Comparison of ENCODE assay signal across 16 cellular contexts in genomic region chr7:97013555-97013954, GRCh38. TPM values are rescaled to one million over a fixed set of nuclear protein-coding genes. Genes with fewer than 3 reads are reported as not detected.
A peak's percentile ranks its signal among the peaks of the same experiment; 100 is the strongest.
DNase-seq lines count a peak whose midpoint lies in the region; ATAC-seq and TF ChIP-seq lines count a peak whose summit lies in the region.
"Had no signal": no experiment of that assay in that cellular context is flagged by ENCODE, and none has a peak within 500 bp of the region (broad histone marks: within the 10 kb centered on the region; RNA-seq: fewer than 3 reads in every experiment).

No MANE protein-coding gene starts in this region.

- CTCF ChIA-PET in activated CD4-positive, alpha-beta memory T cell treated with anti-CD3 and anti-CD28 coated beads for 36 hours (lab: Charles Lee), result interaction anchor here (1.4 kb wide), 1 partner anchor 10 kb away, joined by 4 read pairs; no protein-coding TSS in a partner anchor

- TF ChIP-seq CTCF in brain (conservative IDR thresholded peaks at IDR 0.05), result no peak
- no peak for TF ChIP-seq CTCF in coronary artery (IDR thresholded peaks at IDR 0.05)
- TF ChIP-seq CTCF in upper lobe of right lung (IDR thresholded peaks at IDR 0.05), result no peak

- H3K27ac Mint-ChIP-seq in brain, result peak overlapping the region in 2 of 5 experiments; percentile 83 to 96
- no peak overlapping the region for H3K27ac Mint-ChIP-seq in activated CD4-positive, alpha-beta memory T cell treated with anti-CD3 and anti-CD28 coated beads for 36 hours
- H3K27ac Mint-ChIP-seq: CD4-positive, alpha-beta T cell; H9 had no signal

- H3K27ac ChIP-seq in coronary artery, result no peak overlapping the region
- H3K27ac ChIP-seq in upper lobe of right lung, result no peak overlapping the region
- H3K27ac ChIP-seq: C4-2B had no signal

- peaks cover 27% of the 10 kb centered on the region for H3K4me1 Mint-ChIP-seq in brain
- peaks cover 12% of the 10 kb centered on the region for H3K4me1 Mint-ChIP-seq in activated CD4-positive, alpha-beta memory T cell treated with anti-CD3 and anti-CD28 coated beads for 36 hours (ENCODE audit: low read depth)

- DNase-seq in fibroblast of peridontal ligament (ENCODE audit: extremely low read depth) (peak; percentile 47), retina (peak; percentile 50), coronary artery (ENCODE audit: low spot score) (no peak), upper lobe of right lung (no peak)
- DNase-seq in activated CD4-positive, alpha-beta memory T cell treated with anti-CD3 and anti-CD28 coated beads for 36 hours, result no peak
- DNase-seq: AML-193; Caco-2; CD4-positive, alpha-beta T cell; DMS79 treated with DMSO at 0.1 percent for 48 hours; GF-D8; GOT3 had no signal

- peak overlapping the region in 3 of 5 experiments; percentile 70 to 86 (median 82) for H3K4me3 Mint-ChIP-seq in brain
- no peak overlapping the region for H3K4me3 Mint-ChIP-seq in activated CD4-positive, alpha-beta memory T cell treated with anti-CD3 and anti-CD28 coated beads for 36 hours
- H3K4me3 Mint-ChIP-seq: CD4-positive, alpha-beta T cell had no signal

- no peak for ATAC-seq in upper lobe of right lung

- peaks cover 31% of the 10 kb centered on the region for H3K36me3 Mint-ChIP-seq in brain
- H3K36me3 Mint-ChIP-seq in activated CD4-positive, alpha-beta memory T cell treated with anti-CD3 and anti-CD28 coated beads for 36 hours, result peaks cover 8% of the 10 kb centered on the region

- intact Hi-C loops in upper lobe of right lung (cut with DNase I), result no loop called here
- intact Hi-C loops in activated CD4-positive, alpha-beta memory T cell treated with anti-CD3 and anti-CD28 coated beads for 36 hours (cut with micrococcal nuclease), result no loop called here

- no peaks in the 10 kb centered on the region for H3K36me3 ChIP-seq in upper lobe of right lung

- POLR2A ChIA-PET in activated CD4-positive, alpha-beta memory T cell treated with anti-CD3 and anti-CD28 coated beads for 36 hours (lab: Charles Lee), result interaction anchor here (1.1 kb wide), 1 partner anchor 11 kb away, joined by 3 read pairs; the partner anchor contains the start of gene DLX5

- H3K4me1 ChIP-seq in upper lobe of right lung, result no peaks in the 10 kb centered on the region
- H3K4me1 ChIP-seq: Caco-2 had no signal

- H3K4me3 ChIP-seq in coronary artery (no peak overlapping the region), upper lobe of right lung (no peak overlapping the region)

- peaks cover 98% of the 10 kb centered on the region for H3K27me3 Mint-ChIP-seq in brain
- peaks cover 90% of the 10 kb centered on the region for H3K27me3 Mint-ChIP-seq in activated CD4-positive, alpha-beta memory T cell treated with anti-CD3 and anti-CD28 coated beads for 36 hours

- no peaks in the 10 kb centered on the region for H3K9me3 ChIP-seq in upper lobe of right lung
- H3K9me3 ChIP-seq: Caco-2 had no signal

- peaks cover 0 to 26% (median 6%) of the 10 kb centered on the region in 5 experiments for H3K9me3 Mint-ChIP-seq in brain
- H3K9me3 Mint-ChIP-seq in activated CD4-positive, alpha-beta memory T cell treated with anti-CD3 and anti-CD28 coated beads for 36 hours, result no peaks in the 10 kb centered on the region

- H3K27me3 ChIP-seq in upper lobe of right lung, result peaks cover 96% of the 10 kb centered on the region

RNA-seq across cellular contexts. Expression of gene DLX6, which starts 8.2 kb away (rescaled TPM):
- 5.5 TPM for polyA plus RNA-seq in brain (ENCODE audit: insufficient read depth, low read depth, low replicate concordance)
- not detected for total RNA-seq in upper lobe of right lung
- not detected for total RNA-seq in activated CD4-positive, alpha-beta memory T cell treated with anti-CD3 and anti-CD28 coated beads for 36 hours
- total RNA-seq: CD4-positive, alpha-beta T cell; HT-29 had no signal
- polyA plus RNA-seq: BJ had no signal

RNA-seq across cellular contexts. Expression of gene DLX5, which starts 11.1 kb away (rescaled TPM):
- polyA plus RNA-seq in brain (ENCODE audit: insufficient read depth, low read depth, low replicate concordance), result 8.8 TPM
- total RNA-seq in upper lobe of right lung, result not detected
- not detected for total RNA-seq in activated CD4-positive, alpha-beta memory T cell treated with anti-CD3 and anti-CD28 coated beads for 36 hours
- total RNA-seq: Caco-2; CD4-positive, alpha-beta T cell; HT-29 had no signal
- polyA plus RNA-seq: BJ had no signal

Comparison
In these comparisons a context has a peak if more than half of its experiments do, and no peak if none do; other contexts are left out.
1. DNase-seq: peak in fibroblast of peridontal ligament (single experiment) and retina (single experiment); none in coronary artery (single experiment), upper lobe of right lung (single experiment) and activated CD4-positive, alpha-beta memory T cell treated with anti-CD3 and anti-CD28 coated beads for 36 hours (single experiment).